ENCODE assay signal across 8 cellular contexts in the genomic region with DNA sequence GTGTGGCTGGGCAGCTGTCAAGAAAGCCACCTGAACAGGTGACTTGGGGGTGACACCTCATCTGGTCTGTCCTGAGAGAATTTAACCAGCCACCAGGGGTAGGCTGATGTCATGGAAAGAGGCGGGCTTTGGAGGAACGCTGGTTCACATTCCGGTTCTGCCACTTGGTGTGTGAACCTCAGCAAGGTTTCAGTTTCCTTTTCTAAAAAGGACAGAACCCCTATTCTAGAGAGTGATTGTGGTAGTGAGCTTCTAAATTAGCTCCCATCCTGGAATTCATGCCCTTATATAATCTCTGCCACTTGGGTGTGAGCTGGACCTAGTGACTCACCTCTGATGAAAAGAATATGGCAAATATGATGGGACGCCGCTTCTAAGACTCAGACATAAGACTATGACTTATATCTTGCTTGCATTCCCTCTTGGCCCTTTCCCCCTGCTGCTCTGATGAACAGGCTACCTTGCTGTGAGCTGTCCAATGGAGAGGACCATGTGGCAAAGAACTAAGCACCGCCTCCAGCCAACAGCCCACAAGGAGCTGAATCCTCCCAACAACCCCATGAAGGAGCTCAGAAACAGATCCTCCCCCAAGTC.
DNase-seq lines count a peak whose midpoint lies in the region; ATAC-seq and TF ChIP-seq lines count a peak whose summit lies in the region.

No MANE protein-coding gene starts in this region.

- intact Hi-C loops in heart right ventricle (cut with DNase I), result no loop called here
- intact Hi-C loops in posterior vena cava (cut with DNase I), result no loop called here

- H3K27me3 ChIP-seq in heart right ventricle, result peaks cover 0 to 53% (median 39%) of the 10 kb centered on the region in 7 donors

- no peaks in the 10 kb centered on the region for H3K36me3 ChIP-seq in heart right ventricle

- H3K27ac ChIP-seq in VCaP, result peak overlapping the region; percentile 21; the same call in 1 of the 2 replicates
- H3K27ac ChIP-seq in epithelial cell of prostate, result no peak overlapping the region
- H3K27ac ChIP-seq in heart right ventricle, result no peak overlapping the region

- H3K9me3 Mint-ChIP-seq in stimulated activated naive CD8-positive, alpha-beta T cell treated with anti-CD3 and anti-CD28 coated beads, Interleukin-15, amount 100 ng/mL, for 72 hours, result no peaks in the 10 kb centered on the region

- H3K4me1 Mint-ChIP-seq in stimulated activated naive CD8-positive, alpha-beta T cell treated with anti-CD3 and anti-CD28 coated beads, Interleukin-15, amount 100 ng/mL, for 72 hours, result peaks cover 15% of the 10 kb centered on the region

- H3K27ac Mint-ChIP-seq in stimulated activated naive CD8-positive, alpha-beta T cell treated with anti-CD3 and anti-CD28 coated beads, Interleukin-15, amount 100 ng/mL, for 72 hours, result peak overlapping the region; percentile 90 to 94

- ATAC-seq in GM18873 (IDR thresholded peaks at IDR 0.05; ENCODE audit: low FRiP score, unreplicated experiment) (peak; percentile 76), HG02852 (IDR thresholded peaks at IDR 0.05; ENCODE audit: unreplicated experiment) (peak; percentile 80), heart right ventricle (no peak)
- ATAC-seq in stimulated activated naive CD8-positive, alpha-beta T cell treated with anti-CD3 and anti-CD28 coated beads, Interleukin-15, amount 100 ng/mL, for 72 hours, result peak; percentile 96

- no peak for TF ChIP-seq CTCF in VCaP (conservative IDR thresholded peaks at IDR 0.05)
- TF ChIP-seq CTCF in heart right ventricle (IDR thresholded peaks at IDR 0.05), result no peak

- H3K4me3 ChIP-seq in heart right ventricle, result no peak overlapping the region

- WGBS in heart right ventricle, 2 donors, result 70 to 76% methylated on average over 6 of the region's 6 CpGs

- peaks cover 37% of the 10 kb centered on the region for H3K27me3 Mint-ChIP-seq in stimulated activated naive CD8-positive, alpha-beta T cell treated with anti-CD3 and anti-CD28 coated beads, Interleukin-15, amount 100 ng/mL, for 72 hours

- H3K4me3 Mint-ChIP-seq in stimulated activated naive CD8-positive, alpha-beta T cell treated with anti-CD3 and anti-CD28 coated beads, Interleukin-15, amount 100 ng/mL, for 72 hours, result peak overlapping the region; percentile 10 to 49

- peak; percentile 33 for DNase-seq in epithelial cell of prostate (ENCODE audit: low read depth, low spot score)
- peak; percentile 54 to 77 for DNase-seq in stimulated activated naive CD8-positive, alpha-beta T cell treated with anti-CD3 and anti-CD28 coated beads, Interleukin-15, amount 100 ng/mL, for 72 hours
- DNase-seq in heart right ventricle, result no peak
- no peak for DNase-seq in posterior vena cava (ENCODE audit: low spot score)
- no peak for DNase-seq in medulla oblongata (ENCODE audit: extremely low spot score)

- no peaks in the 10 kb centered on the region for H3K9me3 ChIP-seq in heart right ventricle

- no peaks in the 10 kb centered on the region for H3K4me1 ChIP-seq in heart right ventricle

Comparison
In these comparisons a context has a peak if more than half of its experiments do, and no peak if none do; other contexts are left out.
1. ATAC-seq: peak in GM18873 (single experiment), HG02852 (single experiment) and stimulated activated naive CD8-positive, alpha-beta T cell treated with anti-CD3 and anti-CD28 coated beads, Interleukin-15, amount 100 ng/mL, for 72 hours (single experiment); none in heart right ventricle (0 of 8).
2. DNase-seq: peak in epithelial cell of prostate (single experiment) and stimulated activated naive CD8-positive, alpha-beta T cell treated with anti-CD3 and anti-CD28 coated beads, Interleukin-15, amount 100 ng/mL, for 72 hours (2 of 2); none in heart right ventricle (0 of 2), posterior vena cava (single experiment) and medulla oblongata (single experiment).